In the genomic region with DNA sequence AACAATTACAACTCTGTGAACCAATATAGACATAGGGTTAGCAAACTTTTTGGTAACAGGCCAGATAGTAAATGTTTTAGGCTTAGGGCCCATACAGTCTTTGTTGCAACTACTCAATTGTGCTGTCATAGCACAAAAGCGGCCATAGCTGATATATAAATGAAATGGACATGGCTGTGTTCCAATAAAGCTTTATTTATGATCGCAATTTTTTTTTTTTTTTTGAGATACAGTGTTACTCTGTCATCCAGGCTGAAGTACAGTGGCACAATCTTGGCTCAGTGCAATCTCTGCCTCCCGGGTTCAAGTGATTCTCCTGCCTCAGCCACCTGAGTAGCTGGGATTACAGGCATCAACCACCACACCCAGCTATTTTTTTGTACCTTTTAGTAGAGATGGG, we compare ENCODE assay signal across 24 cellular contexts. TPM values are rescaled to one million over a fixed set of nuclear protein-coding genes. Genes with fewer than 3 reads are reported as not detected.
"Had no signal": no experiment of that assay in that cellular context is flagged by ENCODE, and none has a peak within 500 bp of the region (broad histone marks: within the 10 kb centered on the region; RNA-seq: fewer than 3 reads in every experiment).

No MANE protein-coding gene starts in this region.

- H3K27me3 ChIP-seq: adrenal gland, breast epithelium, MG63 had no signal

- H3K9me3 ChIP-seq: adrenal gland, breast epithelium, MG63 had no signal

- H3K27ac ChIP-seq: adrenal gland, breast epithelium had no signal

- ATAC-seq: activated T-cell treated with anti-CD3 and anti-CD28 coated beads, Interleukin-2, amount 50 U/mL, for 4 hours; PC-3 had no signal

- DNase-seq: activated B cell treated with CpG ODN at 0.5 μM for 24 hours; activated CD4-positive, alpha-beta memory T cell treated with anti-CD3 and anti-CD28 coated beads for 36 hours; activated CD4-positive, alpha-beta T cell treated with anti-CD3 and anti-CD28 coated beads for 1 hour; activated CD4-positive, alpha-beta T cell treated with anti-CD3 and anti-CD28 coated beads, Interleukin-2, amount 10 ng/mL, durations not matched to agents 7 days and 5 days; activated CD8-positive, alpha-beta memory T cell treated with anti-CD3 and anti-CD28 coated beads for 24 hours; activated gamma-delta T cell treated with Interleukin-2 at 50 U/mL for 16 hours; activated naive CD4-positive, alpha-beta T cell treated with anti-CD3 and anti-CD28 coated beads, Interleukin-2, amount 50 U/mL, for 16 hours; activated naive CD8-positive, alpha-beta T cell treated with anti-CD3 and anti-CD28 coated beads, Interleukin-2, amount 10 ng/mL, durations not matched to agents 7 days and 5 days; activated T-cell treated with anti-CD3 and anti-CD28 coated beads, Interleukin-2, amount 50 U/mL, for 4 hours; adrenal gland; caudate nucleus; IMR-90; KG1; MG63; NCI-H1417; NCI-H2029; NCI-H510A treated with DMSO at 0.1 percent for 48 hours; NCI-H69; NK-92 treated with Interleukin-12 subunit alpha and Interleukin-12 subunit beta, amount 100 ng/mL, for 24 hours; PC-3; SHP77 treated with DMSO at 0.1 percent for 48 hours; T-helper 2 cell; T1000 had no signal

- H3K4me3 ChIP-seq: adrenal gland, breast epithelium, MG63 had no signal

- H3K36me3 ChIP-seq: adrenal gland, breast epithelium had no signal

RNA-seq across cellular contexts. Expression of gene XYLT1, which starts 16.4 kb away (rescaled TPM):
- total RNA-seq: PC-3 had no signal
